ENCODE assay signal across 8 cellular contexts in genomic region chr10:35409094-35409582, GRCh38.
DNase-seq lines count a peak whose midpoint lies in the region; ATAC-seq lines count a peak whose summit lies in the region.

No MANE protein-coding gene starts in this region.

- H3K27ac ChIP-seq in temporal lobe (ENCODE audit: low read depth, low read length): peak overlapping the region; percentile 54

- DNase-seq in ELR (ENCODE audit: low read depth): peak; percentile 81
- DNase-seq in activated naive CD8-positive, alpha-beta T cell treated with anti-CD3 and anti-CD28 coated beads, Interleukin-2, amount 50 U/mL, for 24 hours: peak; percentile 17
- DNase-seq in inferior parietal cortex (ENCODE audit: extremely low spot score): peak; percentile 67
- no peak for DNase-seq in posterior vena cava (ENCODE audit: low spot score)
- DNase-seq in stimulated activated naive CD4-positive, alpha-beta T cell treated with Interleukin-2 at 50 U/mL for 16 hours (lab: John Stamatoyannopoulos, UW): no peak

- intact Hi-C loops in posterior vena cava (cut with DNase I): no loop called here

- H3K27me3 Mint-ChIP-seq in activated naive CD8-positive, alpha-beta T cell treated with anti-CD3 and anti-CD28 coated beads, Interleukin-2, amount 50 U/mL, for 24 hours: no peaks in the 10 kb centered on the region

- peak; percentile 54 for ATAC-seq in HG03139 (IDR thresholded peaks at IDR 0.05; ENCODE audit: unreplicated experiment)
- peak; percentile 87 for ATAC-seq in activated naive CD8-positive, alpha-beta T cell treated with anti-CD3 and anti-CD28 coated beads, Interleukin-2, amount 50 U/mL, for 24 hours
- no peak for ATAC-seq in GM21381 (IDR thresholded peaks at IDR 0.05; ENCODE audit: unreplicated experiment)

- H3K4me1 Mint-ChIP-seq in activated naive CD8-positive, alpha-beta T cell treated with anti-CD3 and anti-CD28 coated beads, Interleukin-2, amount 50 U/mL, for 24 hours: peaks cover 41% of the 10 kb centered on the region

- no peaks in the 10 kb centered on the region for H3K9me3 Mint-ChIP-seq in activated naive CD8-positive, alpha-beta T cell treated with anti-CD3 and anti-CD28 coated beads, Interleukin-2, amount 50 U/mL, for 24 hours

- H3K36me3 Mint-ChIP-seq in activated naive CD8-positive, alpha-beta T cell treated with anti-CD3 and anti-CD28 coated beads, Interleukin-2, amount 50 U/mL, for 24 hours (ENCODE audit: low read depth): no peaks in the 10 kb centered on the region

- H3K27ac Mint-ChIP-seq in activated naive CD8-positive, alpha-beta T cell treated with anti-CD3 and anti-CD28 coated beads, Interleukin-2, amount 50 U/mL, for 24 hours: no peak overlapping the region

- H3K4me3 Mint-ChIP-seq in activated naive CD8-positive, alpha-beta T cell treated with anti-CD3 and anti-CD28 coated beads, Interleukin-2, amount 50 U/mL, for 24 hours: no peak overlapping the region

Comparison
In these comparisons a context has a peak if more than half of its experiments do, and no peak if none do; other contexts are left out.
1. DNase-seq: peak in ELR (single experiment), activated naive CD8-positive, alpha-beta T cell treated with anti-CD3 and anti-CD28 coated beads, Interleukin-2, amount 50 U/mL, for 24 hours (single experiment) and inferior parietal cortex (single experiment); none in posterior vena cava (single experiment) and stimulated activated naive CD4-positive, alpha-beta T cell treated with Interleukin-2 at 50 U/mL for 16 hours (single experiment).